In the genomic region with DNA sequence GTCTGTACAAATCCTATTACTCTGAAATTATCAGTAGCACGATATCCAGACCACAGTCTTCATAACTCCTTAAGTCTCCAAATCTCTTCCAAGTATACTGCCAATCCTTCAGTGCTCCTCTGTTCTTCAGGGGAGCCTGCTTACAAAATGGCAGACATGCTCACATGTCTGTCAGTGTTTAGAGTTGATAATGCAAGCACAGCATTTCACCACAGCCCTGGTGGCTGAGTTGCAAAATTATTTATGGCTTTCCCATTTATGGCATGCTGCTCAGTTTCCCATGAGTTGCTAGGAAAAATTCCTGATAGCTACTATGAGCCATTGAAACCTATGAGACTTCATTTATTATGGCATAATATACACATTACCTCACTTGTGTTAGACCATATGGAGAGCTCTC, we compare ENCODE assay signal across 25 cellular contexts.
"Had no signal": no experiment of that assay in that cellular context is flagged by ENCODE, and none has a peak within 500 bp of the region (broad histone marks: within the 10 kb centered on the region; RNA-seq: fewer than 3 reads in every experiment).

No MANE protein-coding gene starts in this region.

- H3K9me3 ChIP-seq: lower lobe of right lung, testis, uterus had no signal

- H3K4me3 ChIP-seq: lower lobe of right lung, neural progenitor cell, testis, uterus had no signal

- H3K27ac ChIP-seq: foreskin keratinocyte, lower lobe of right lung, neural progenitor cell, testis, uterus had no signal

- H2AFZ ChIP-seq: neural progenitor cell had no signal

- H3K9ac ChIP-seq: neural progenitor cell had no signal

- ATAC-seq: esophagus mucosa; foreskin keratinocyte; left lobe of liver; lower lobe of right lung; naive thymus-derived CD8-positive, alpha-beta T cell had no signal

- H3K4me2 ChIP-seq: neural progenitor cell had no signal

- DNase-seq: activated CD4-positive, alpha-beta memory T cell treated with anti-CD3 and anti-CD28 coated beads for 36 hours; activated CD4-positive, alpha-beta T cell treated with anti-CD3 and anti-CD28 coated beads for 4 hours; activated CD4-positive, CD25-positive, alpha-beta regulatory T cell; activated naive CD4-positive, alpha-beta T cell treated with anti-CD3 and anti-CD28 coated beads for 36 hours; activated naive CD8-positive, alpha-beta T cell treated with anti-CD3 and anti-CD28 coated beads, Interleukin-2, amount 10 ng/mL, durations not matched to agents 7 days and 5 days; activated T-cell treated with anti-CD3 and anti-CD28 coated beads, Interleukin-2, amount 50 U/mL, for 48 hours; amygdala; caudate nucleus; dermis blood vessel endothelial cell; effector memory CD4-positive, alpha-beta T cell; foreskin keratinocyte; immature natural killer cell; lower lobe of right lung; naive thymus-derived CD8-positive, alpha-beta T cell; retina; stimulated activated CD4-positive, alpha-beta T cell treated with anti-CD3 and anti-CD28 coated beads, Interleukin-2, amount 100 ng/mL, for 48 hours; stimulated activated CD8-positive, alpha-beta memory T cell treated with anti-CD3 and anti-CD28 coated beads, Interleukin-4, amount 100 ng/mL, for 48 hours; stimulated activated naive CD4-positive, alpha-beta T cell; T1000; testis; trophoblast cell; uterus had no signal

- H3K36me3 ChIP-seq: lower lobe of right lung, neural progenitor cell, uterus had no signal

- H3K27me3 ChIP-seq: foreskin keratinocyte, neural progenitor cell, testis, uterus had no signal

- H3K4me1 ChIP-seq: foreskin keratinocyte, lower lobe of right lung, testis, uterus had no signal
